In genomic region chr1:10980841-10981727, GRCh38 we compare ENCODE assay signal across 12 cellular contexts. TPM values are rescaled to one million over a fixed set of nuclear protein-coding genes. Genes with fewer than 3 reads are reported as not detected.
DNase-seq lines count a peak whose midpoint lies in the region; ATAC-seq and TF ChIP-seq lines count a peak whose summit lies in the region.
"Had no signal": no experiment of that assay in that cellular context is flagged by ENCODE, and none has a peak within 500 bp of the region (broad histone marks: within the 10 kb centered on the region; RNA-seq: fewer than 3 reads in every experiment).

No MANE protein-coding gene starts in this region.

- H3K4me3 ChIP-seq in ascending aorta: peak overlapping the region in 1 of 2 donors; percentile 58
- peak overlapping the region; percentile 43 for H3K4me3 ChIP-seq in left ventricle myocardium inferior
- H3K4me3 ChIP-seq: BLaER1 treated with 17β-estradiol and CSF1 and Interleukin-3, amounts not matched to agents 10 nM and 100 nM had no signal

- H3K4me1 ChIP-seq in ascending aorta (peaks cover 10 to 15% of the 10 kb centered on the region in 2 donors), left ventricle myocardium inferior (peaks cover 20% of the 10 kb centered on the region)

- ATAC-seq in HG02623 (IDR thresholded peaks at IDR 0.05; ENCODE audit: unreplicated experiment): no peak

- TF ChIP-seq CTCF in ascending aorta (IDR thresholded peaks at IDR 0.05) (no peak), left ventricle myocardium inferior (IDR thresholded peaks at IDR 0.05; ENCODE audit: borderline replicate concordance) (no peak)

- H3K9me3 ChIP-seq in ascending aorta (no peaks in the 10 kb centered on the region), left ventricle myocardium inferior (replicated peaks) (no peaks in the 10 kb centered on the region)
- H3K9me3 ChIP-seq: BLaER1 treated with 17β-estradiol and CSF1 and Interleukin-3, amounts not matched to agents 10 nM and 100 nM; heart right ventricle had no signal

- H3K36me3 ChIP-seq in ascending aorta: no peaks in the 10 kb centered on the region
- no peaks in the 10 kb centered on the region for H3K36me3 ChIP-seq in left ventricle myocardium inferior
- H3K36me3 ChIP-seq: BLaER1 treated with 17β-estradiol and CSF1 and Interleukin-3, amounts not matched to agents 10 nM and 100 nM; heart right ventricle had no signal

- H3K27me3 ChIP-seq in ascending aorta: no peaks in the 10 kb centered on the region
- H3K27me3 ChIP-seq in left ventricle myocardium inferior (ENCODE audit: low read depth): peaks cover 39% of the 10 kb centered on the region
- H3K27me3 ChIP-seq: BLaER1 treated with 17β-estradiol and CSF1 and Interleukin-3, amounts not matched to agents 10 nM and 100 nM had no signal

- H3K27ac ChIP-seq in ascending aorta (peak overlapping the region; percentile 58 to 67), left ventricle myocardium inferior (replicated peaks) (peak overlapping the region; percentile 69)
- H3K27ac ChIP-seq: BLaER1 treated with 17β-estradiol and CSF1 and Interleukin-3, amounts not matched to agents 10 nM and 100 nM had no signal

- DNase-seq in C1 segment of cervical spinal cord (lab: John Stamatoyannopoulos, UW) (peak in 12 of 14 donors; percentile 26 to 89 (median 72)), ascending aorta (ENCODE audit: low spot score in 2 of 2) (peak in 1 of 2 donors; percentile 72), left ventricle myocardium inferior (peak; percentile 40), posterior vena cava (ENCODE audit: low spot score) (peak; percentile 85), NCI-H1105 treated with DMSO at 0.1 percent for 48 hours (lab: John Stamatoyannopoulos, UW) (no peak), DMS53 (lab: John Stamatoyannopoulos, UW) (no peak), kidney tubule cell (ENCODE audit: low spot score) (no peak)
- DNase-seq: activated CD4-positive, alpha-beta T cell treated with anti-CD3 and anti-CD28 coated beads for 4 hours; NCI-H1105 had no signal

- intact Hi-C loops in ascending aorta (cut with DNase I) (loop anchor here (1.0 kb wide), 1 partner anchor 31 kb away; the partner anchor contains the start of gene TARDBP), left ventricle myocardium inferior (cut with micrococcal nuclease) (no loop called here), posterior vena cava (cut with DNase I) (no loop called here)

RNA-seq across cellular contexts. Expression of gene TARDBP, which starts 31.4 kb away (rescaled TPM):
- total RNA-seq in ascending aorta (83.5 TPM), left ventricle myocardium inferior (95.5 TPM), posterior vena cava (100 to 1,000 TPM; 124 to 130 TPM)

Comparison
In these comparisons a context has a peak if more than half of its experiments do, and no peak if none do; other contexts are left out.
1. DNase-seq: peak in C1 segment of cervical spinal cord (12 of 14), left ventricle myocardium inferior (single experiment) and posterior vena cava (single experiment); none in NCI-H1105 treated with DMSO at 0.1 percent for 48 hours (single experiment), DMS53 (single experiment) and kidney tubule cell (single experiment).